Comparison of ENCODE assay signal across 24 cellular contexts in genomic region chr1:207918571-207918970, GRCh38. TPM values are rescaled to one million over a fixed set of nuclear protein-coding genes. Genes with fewer than 3 reads are reported as not detected.
DNase-seq lines count a peak whose midpoint lies in the region; ATAC-seq and TF ChIP-seq lines count a peak whose summit lies in the region.
"Had no signal": no experiment of that assay in that cellular context is flagged by ENCODE, and none has a peak within 500 bp of the region (broad histone marks: within the 10 kb centered on the region; RNA-seq: fewer than 3 reads in every experiment).

No MANE protein-coding gene starts in this region.

- H3K9me3 ChIP-seq in BLaER1: no peaks in the 10 kb centered on the region
- H3K9me3 ChIP-seq in HUES64 (ENCODE audit: insufficient read depth, low read depth, low read length): no peaks in the 10 kb centered on the region
- H3K9me3 ChIP-seq in gastroesophageal sphincter: no peaks in the 10 kb centered on the region
- H3K9me3 ChIP-seq in sigmoid colon: no peaks in the 10 kb centered on the region
- H3K9me3 ChIP-seq: colonic mucosa, mucosa of descending colon had no signal

- H3K4me3 ChIP-seq in BLaER1 (peak overlapping the region; percentile 46), HUES64 (ENCODE audit: low read length) (no peak overlapping the region), gastroesophageal sphincter (no peak overlapping the region), sigmoid colon (no peak overlapping the region)
- H3K4me3 ChIP-seq: colonic mucosa, mucosa of descending colon had no signal

- 93% methylated on average over 5 of the region's 5 CpGs for WGBS in HUES64
- 39 to 55% methylated on average over 5 of the region's 5 CpGs for WGBS in gastroesophageal sphincter (ENCODE audit: low coverage in 1 of 2), 2 donors
- 59 to 84% methylated on average over 5 of the region's 5 CpGs for WGBS in sigmoid colon, 2 donors

- DNase-seq in sigmoid colon (no peak), sciatic nerve (ENCODE audit: low spot score) (no peak), DMS53 (lab: John Stamatoyannopoulos, UW) (no peak), NCI-H510A treated with DMSO at 0.1 percent for 48 hours (lab: John Stamatoyannopoulos, UW) (no peak), kidney glomerular epithelial cell (lab: John Stamatoyannopoulos, UW) (no peak)
- DNase-seq: ACHN; activated T-cell treated with anti-CD3 and anti-CD28 coated beads, Interleukin-2, amount 50 U/mL, for 4 hours; brain microvascular endothelial cell; colonic mucosa; DND-41; glutamatergic neuron; H7; left colon; mucosa of descending colon; NCI-H1048; NCI-H187; NCI-H69; substantia nigra had no signal

- intact Hi-C loops in sigmoid colon (cut with DNase I): no loop called here
- intact Hi-C loops in sciatic nerve (cut with DNase I): no loop called here

- H3K9ac ChIP-seq in BLaER1: peak overlapping the region; percentile 65
- H3K9ac ChIP-seq in HUES64 (ENCODE audit: low read depth, low read length): no peak overlapping the region
- H3K9ac ChIP-seq: parathyroid adenoma had no signal

- H3K4me2 ChIP-seq in BLaER1: peak overlapping the region; percentile 89

- TF ChIP-seq POLR2A in gastroesophageal sphincter (IDR thresholded peaks at IDR 0.05): no peak
- no peak for TF ChIP-seq POLR2A in sigmoid colon (IDR thresholded peaks at IDR 0.05)

- ATAC-seq in gastroesophageal sphincter (no peak), sciatic nerve (no peak)
- ATAC-seq: activated T-cell treated with anti-CD3 and anti-CD28 coated beads, Interleukin-2, amount 50 U/mL, for 4 hours; left colon; mucosa of descending colon had no signal

- H3K27ac ChIP-seq in BLaER1 (peak overlapping the region; percentile 88), HUES64 (ENCODE audit: low read depth, low read length) (peak overlapping the region; percentile 27; the same call in 1 of the 2 replicates), gastroesophageal sphincter (peak overlapping the region; percentile 17 to 64 (median 39)), sigmoid colon (peak overlapping the region; percentile 29 to 59 (median 46))
- H3K27ac ChIP-seq: brain microvascular endothelial cell, colonic mucosa had no signal

- H3K36me3 ChIP-seq in BLaER1 (no peaks in the 10 kb centered on the region), HUES64 (ENCODE audit: insufficient read depth, low read length) (no peaks in the 10 kb centered on the region), gastroesophageal sphincter (no peaks in the 10 kb centered on the region), sigmoid colon (no peaks in the 10 kb centered on the region)
- H3K36me3 ChIP-seq: brain microvascular endothelial cell, colonic mucosa had no signal

- no peak for TF ChIP-seq CTCF in gastroesophageal sphincter (IDR thresholded peaks at IDR 0.05)
- no peak for TF ChIP-seq CTCF in sigmoid colon (IDR thresholded peaks at IDR 0.05)

- peaks cover 67% of the 10 kb centered on the region for H3K4me1 ChIP-seq in BLaER1
- no peaks in the 10 kb centered on the region; the same call in 1 of the 2 replicates for H3K4me1 ChIP-seq in HUES64 (ENCODE audit: insufficient read depth, low read length)
- peaks cover 0 to 53% (median 13%) of the 10 kb centered on the region in 3 donors for H3K4me1 ChIP-seq in gastroesophageal sphincter
- peaks cover 0 to 19% (median 2%) of the 10 kb centered on the region in 4 donors for H3K4me1 ChIP-seq in sigmoid colon
- H3K4me1 ChIP-seq: colonic mucosa, parathyroid adenoma had no signal

- TF ChIP-seq EP300 in gastroesophageal sphincter (IDR thresholded peaks at IDR 0.05) (no peak), sigmoid colon (IDR thresholded peaks at IDR 0.05) (no peak)

- no peaks in the 10 kb centered on the region; the same call in 1 of the 2 replicates for H3K27me3 ChIP-seq in BLaER1
- 0 out of 2 replicates have a peak, but pooled peaks cover under 1% of the 10 kb centered on the region for H3K27me3 ChIP-seq in HUES64 (ENCODE audit: insufficient read depth, low read length)
- no peaks in the 10 kb centered on the region for H3K27me3 ChIP-seq in gastroesophageal sphincter
- no peaks in the 10 kb centered on the region for H3K27me3 ChIP-seq in sigmoid colon
- H3K27me3 ChIP-seq: brain microvascular endothelial cell, colonic mucosa had no signal

- H4K20me1 ChIP-seq in BLaER1: no peaks in the 10 kb centered on the region

RNA-seq across cellular contexts. Expression of gene CD34, which starts 7.6 kb away (rescaled TPM):
- 0.25 TPM for polyA plus RNA-seq in HUES64 (2013, experiment 1 of 2)
- 0.38 TPM for polyA plus RNA-seq in HUES64 (2013, experiment 2 of 2)
- total RNA-seq in gastroesophageal sphincter: 100 to 1,000 TPM in 1 of 4 donors, 10 to 100 TPM in 3; 38.9 to 114 (median 62.1) TPM
- total RNA-seq in sigmoid colon: 10 to 100 TPM; 15.9 to 58.7 (median 32.1) TPM
- polyA plus RNA-seq in sigmoid colon: 10 to 100 TPM in 1 of 3 donors, 1 to 10 TPM in 2; 1.8 to 10.2 (median 8.4) TPM
- 103 TPM for total RNA-seq in sciatic nerve
- total RNA-seq: H7, SK-MEL-5 had no signal
- polyA plus RNA-seq: neural cell had no signal

Comparison
In these comparisons a context has a peak if more than half of its experiments do, and no peak if none do; other contexts are left out.
1. H3K27ac ChIP-seq: peak in every context shown above with its lines; median percentile 88 in BLaER1; 46 in sigmoid colon; 39 in gastroesophageal sphincter; 27 in HUES64.